Comparison of ENCODE assay signal across 1 cellular context in the genomic region with DNA sequence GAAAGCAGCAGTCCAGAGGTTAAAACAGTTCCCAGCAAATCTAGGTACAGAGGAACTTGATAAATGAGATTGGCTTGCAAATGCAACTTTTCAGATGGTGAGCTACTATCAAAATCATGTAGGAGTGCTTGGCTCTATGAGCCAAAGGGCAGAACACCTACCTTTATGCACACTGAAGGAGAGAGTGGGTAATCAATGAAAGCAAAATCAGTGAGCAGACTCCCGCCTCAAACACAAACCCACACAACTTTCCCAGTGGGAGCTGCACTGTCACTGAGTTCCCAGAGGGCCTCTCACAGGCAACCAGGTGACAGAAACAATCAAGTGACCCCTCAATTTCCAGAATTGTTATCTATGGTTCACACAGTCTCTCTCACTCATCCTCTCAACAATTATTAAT.
A peak's percentile ranks its signal among the peaks of the same experiment; 100 is the strongest.
TF ChIP-seq lines count a peak whose summit lies in the region.

No MANE protein-coding gene starts in this region.

TF ChIP-seq in K562, 482 proteins besides CTCF, POLR2A, EP300 and RAD21 (continued from another document):
- TF ChIP-seq, protein P1, sequence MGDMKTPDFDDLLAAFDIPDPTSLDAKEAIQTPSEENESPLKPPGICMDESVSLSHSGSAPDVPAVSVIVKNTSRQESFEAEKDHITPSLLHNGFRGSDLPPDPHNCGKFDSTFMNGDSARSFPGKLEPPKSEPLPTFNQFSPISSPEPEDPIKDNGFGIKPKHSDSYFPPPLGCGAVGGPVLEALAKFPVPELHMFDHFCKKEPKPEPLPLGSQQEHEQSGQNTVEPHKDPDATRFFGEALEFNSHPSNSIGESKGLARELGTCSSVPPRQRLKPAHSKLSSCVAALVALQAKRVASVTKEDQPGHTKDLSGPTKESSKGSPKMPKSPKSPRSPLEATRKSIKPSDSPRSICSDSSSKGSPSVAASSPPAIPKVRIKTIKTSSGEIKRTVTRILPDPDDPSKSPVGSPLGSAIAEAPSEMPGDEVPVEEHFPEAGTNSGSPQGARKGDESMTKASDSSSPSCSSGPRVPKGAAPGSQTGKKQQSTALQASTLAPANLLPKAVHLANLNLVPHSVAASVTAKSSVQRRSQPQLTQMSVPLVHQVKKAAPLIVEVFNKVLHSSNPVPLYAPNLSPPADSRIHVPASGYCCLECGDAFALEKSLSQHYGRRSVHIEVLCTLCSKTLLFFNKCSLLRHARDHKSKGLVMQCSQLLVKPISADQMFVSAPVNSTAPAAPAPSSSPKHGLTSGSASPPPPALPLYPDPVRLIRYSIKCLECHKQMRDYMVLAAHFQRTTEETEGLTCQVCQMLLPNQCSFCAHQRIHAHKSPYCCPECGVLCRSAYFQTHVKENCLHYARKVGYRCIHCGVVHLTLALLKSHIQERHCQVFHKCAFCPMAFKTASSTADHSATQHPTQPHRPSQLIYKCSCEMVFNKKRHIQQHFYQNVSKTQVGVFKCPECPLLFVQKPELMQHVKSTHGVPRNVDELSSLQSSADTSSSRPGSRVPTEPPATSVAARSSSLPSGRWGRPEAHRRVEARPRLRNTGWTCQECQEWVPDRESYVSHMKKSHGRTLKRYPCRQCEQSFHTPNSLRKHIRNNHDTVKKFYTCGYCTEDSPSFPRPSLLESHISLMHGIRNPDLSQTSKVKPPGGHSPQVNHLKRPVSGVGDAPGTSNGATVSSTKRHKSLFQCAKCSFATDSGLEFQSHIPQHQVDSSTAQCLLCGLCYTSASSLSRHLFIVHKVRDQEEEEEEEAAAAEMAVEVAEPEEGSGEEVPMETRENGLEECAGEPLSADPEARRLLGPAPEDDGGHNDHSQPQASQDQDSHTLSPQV (IDR thresholded peaks at IDR 0.05) = 0 out of 2 replicates have a peak, but pooled peaks have one; percentile 17
TF ChIP-seq in K562: peak in this region for 2.
